ENCODE assay signal across 28 cellular contexts in genomic region chr10:109937460-109937859, GRCh38. TPM values are rescaled to one million over a fixed set of nuclear protein-coding genes. Genes with fewer than 3 reads are reported as not detected.
DNase-seq lines count a peak whose midpoint lies in the region; ATAC-seq, FAIRE-seq and TF ChIP-seq lines count a peak whose summit lies in the region.
"Had no signal": no experiment of that assay in that cellular context is flagged by ENCODE, and none has a peak within 500 bp of the region (broad histone marks: within the 10 kb centered on the region; RNA-seq: fewer than 3 reads in every experiment).

No MANE protein-coding gene starts in this region.

- H3K27ac ChIP-seq in H1 (ENCODE audit: low read depth, low read length): no peak overlapping the region
- H3K27ac ChIP-seq in neural progenitor cell: no peak overlapping the region
- H3K27ac ChIP-seq: 22Rv1 had no signal

- H3K27me3 Mint-ChIP-seq in activated naive CD8-positive, alpha-beta T cell: no peaks in the 10 kb centered on the region
- H3K27me3 Mint-ChIP-seq in activated naive CD8-positive, alpha-beta T cell treated with anti-CD3 and anti-CD28 coated beads, Interleukin-2, amount 50 U/mL, for 24 hours: no peaks in the 10 kb centered on the region
- no peaks in the 10 kb centered on the region for H3K27me3 Mint-ChIP-seq in T-cell
- peaks cover 6% of the 10 kb centered on the region for H3K27me3 Mint-ChIP-seq in neural progenitor cell (ENCODE audit: insufficient read depth, low read depth)
- no peaks in the 10 kb centered on the region for H3K27me3 Mint-ChIP-seq in activated CD8-positive, alpha-beta memory T cell treated with anti-CD3 and anti-CD28 coated beads, Interleukin-2, amount 10 ng/mL, durations not matched to agents 7 days and 5 days

- peak overlapping the region; percentile 20 for H2BK120ac ChIP-seq in H1 (replicated peaks; ENCODE audit: low read depth, low read length)

- 94% methylated on average over 4 of the region's 4 CpGs; no CpG with 5 or more reads in 1 of the 2 experiments for WGBS in H1 (ENCODE audit: extremely low coverage in 1 of 2, insufficient coverage in 1 of 2, insufficient read length in 1 of 2, insufficient replicate concordance in 2 of 2, low coverage in 1 of 2, low lambda C conversion rate in 2 of 2, missing lambda C conversion rate in 1 of 2), 2 experiments

- no peak for TF ChIP-seq EP300 in H1 (IDR thresholded peaks at IDR 0.05; ENCODE audit: borderline replicate concordance in 1 of 2, low read depth in 2 of 2, low read length in 2 of 2)

- no peak for TF ChIP-seq CTCF in H1 (IDR thresholded peaks at IDR 0.05; ENCODE audit: control extremely low read depth in 1 of 3, insufficient read depth in 1 of 3, low read depth in 1 of 3, low read length in 3 of 3)
- no peak for TF ChIP-seq CTCF in neural progenitor cell (IDR thresholded peaks at IDR 0.05)

- peak overlapping the region; percentile 46 for H3K27ac Mint-ChIP-seq in activated naive CD8-positive, alpha-beta T cell
- no peak overlapping the region for H3K27ac Mint-ChIP-seq in activated naive CD8-positive, alpha-beta T cell treated with anti-CD3 and anti-CD28 coated beads, Interleukin-2, amount 50 U/mL, for 24 hours
- H3K27ac Mint-ChIP-seq in T-cell (peak overlapping the region; percentile 31 to 82), neural progenitor cell (peak overlapping the region; percentile 82)
- no peak overlapping the region for H3K27ac Mint-ChIP-seq in activated CD8-positive, alpha-beta memory T cell treated with anti-CD3 and anti-CD28 coated beads, Interleukin-2, amount 10 ng/mL, durations not matched to agents 7 days and 5 days
- H3K27ac Mint-ChIP-seq: CD14-positive monocyte, GM23338, HFFc6 had no signal

- H3K79me2 ChIP-seq in H1 (ENCODE audit: control insufficient read depth in 1 of 2, insufficient read depth in 2 of 2, low read length in 2 of 2) (no peaks in the 10 kb centered on the region), neural progenitor cell (ENCODE audit: low read depth) (no peaks in the 10 kb centered on the region)

- H2BK15ac ChIP-seq in H1 (ENCODE audit: low read length): peak overlapping the region; percentile 34; the same call in 1 of the 2 replicates

- no peak for TF ChIP-seq RAD21 in H1 (IDR thresholded peaks at IDR 0.05 in 1 of 2, conservative IDR thresholded peaks at IDR 0.05 in 1 of 2; ENCODE audit: low read depth in 2 of 2, low read length in 2 of 2)

- no peaks in the 10 kb centered on the region for H3K79me1 ChIP-seq in H1 (ENCODE audit: low read depth, low read length)

- no peak for FAIRE-seq in H1 (lab: Jason Lieb, UNC)
- FAIRE-seq: GM12878, HTR-8/SVneo had no signal

- no peaks in the 10 kb centered on the region for H3K23me2 ChIP-seq in H1 (ENCODE audit: low read depth, low read length)

- no peaks in the 10 kb centered on the region for H3K36me3 Mint-ChIP-seq in activated naive CD8-positive, alpha-beta T cell
- H3K36me3 Mint-ChIP-seq in activated naive CD8-positive, alpha-beta T cell treated with anti-CD3 and anti-CD28 coated beads, Interleukin-2, amount 50 U/mL, for 24 hours (ENCODE audit: low read depth): no peaks in the 10 kb centered on the region
- no peaks in the 10 kb centered on the region for H3K36me3 Mint-ChIP-seq in T-cell
- H3K36me3 Mint-ChIP-seq in neural progenitor cell: no peaks in the 10 kb centered on the region
- H3K36me3 Mint-ChIP-seq in activated CD8-positive, alpha-beta memory T cell treated with anti-CD3 and anti-CD28 coated beads, Interleukin-2, amount 10 ng/mL, durations not matched to agents 7 days and 5 days: no peaks in the 10 kb centered on the region
- H3K36me3 Mint-ChIP-seq: CD14-positive monocyte had no signal

- intact Hi-C loops in Right ventricle myocardium inferior (cut with DNase I): no loop called here

- 0 out of 2 replicates have a peak overlapping the region, but pooled peaks have one; percentile 82 for H2AK5ac ChIP-seq in H1 (ENCODE audit: low read depth, low read length)

- H3K4me2 ChIP-seq in H1 (ENCODE audit: insufficient read depth in 1 of 2, low read depth in 2 of 2, low read length in 2 of 2) (no peak overlapping the region), neural progenitor cell (no peak overlapping the region)
- H3K4me2 ChIP-seq: GM23338 had no signal

- no peak overlapping the region for H2BK5ac ChIP-seq in H1 (ENCODE audit: low read depth, low read length)

- H4K20me1 ChIP-seq in H1 (replicated peaks in 1 of 2; ENCODE audit: control insufficient read depth in 1 of 2, insufficient read depth in 2 of 2, low read length in 2 of 2): no peaks in the 10 kb centered on the region
- no peaks in the 10 kb centered on the region for H4K20me1 ChIP-seq in neural progenitor cell (ENCODE audit: low read depth)

- no peaks in the 10 kb centered on the region for H3K36me3 ChIP-seq in H1 (ENCODE audit: control insufficient read depth in 2 of 4, insufficient read depth in 4 of 4, low read length in 3 of 4)
- no peaks in the 10 kb centered on the region for H3K36me3 ChIP-seq in neural progenitor cell
- H3K36me3 ChIP-seq: BE2C, HAP-1, MG63 had no signal

- POLR2A ChIA-PET in T-cell (lab: Charles Lee): interaction anchor here in 1 of 2 donors (0.6 to 0.8 kb wide), 3 partner anchors 27 to 323 kb away, joined by 3 to 4 read pairs (median 3); no protein-coding TSS in a partner anchor
- POLR2A ChIA-PET in H1 (lab: Charles Lee; ENCODE audit: partially characterized antibody): no interaction called here

- H3K4me3 ChIP-seq in H1 (ENCODE audit: extremely low read depth in 1 of 4, insufficient read depth in 2 of 4, low read depth in 3 of 4, low read length in 4 of 4) (no peak overlapping the region), neural progenitor cell (no peak overlapping the region)
- H3K4me3 ChIP-seq: GM12878, GM23338, HAP-1, MG63 had no signal

- peaks cover 11 to 24% (median 19%) of the 10 kb centered on the region in 4 experiments for H3K4me1 ChIP-seq in H1 (replicated peaks in 1 of 4; ENCODE audit: control insufficient read depth in 3 of 4, insufficient read depth in 4 of 4, low read length in 3 of 4)
- peaks cover 39% of the 10 kb centered on the region for H3K4me1 ChIP-seq in neural progenitor cell
- H3K4me1 ChIP-seq: BE2C, HAP-1 had no signal

- TF ChIP-seq POLR2A in H1 (IDR thresholded peaks at IDR 0.05; ENCODE audit: control extremely low read depth in 1 of 2, low read depth in 2 of 2, low read length in 2 of 2): no peak

- H4K8ac ChIP-seq in H1 (ENCODE audit: extremely low read depth, insufficient read depth, low read length): no peak overlapping the region

- H4K5ac ChIP-seq in H1 (ENCODE audit: insufficient read length, low read depth, low read length): no peak overlapping the region

- CTCF ChIA-PET in T-cell (lab: Charles Lee) (interaction anchor here in 1 of 2 donors (0.7 kb wide), 1 partner anchor 8 kb away, joined by 3 read pairs; no protein-coding TSS in a partner anchor), H1 (lab: Charles Lee; ENCODE audit: partially characterized antibody) (interaction anchor here (0.7 to 4.7 kb wide), 4 partner anchors 20 to 1705 kb away, joined by 3 to 23 read pairs (median 4); no protein-coding TSS in a partner anchor)
- CTCF ChIA-PET in activated CD8-positive, alpha-beta memory T cell treated with anti-CD3 and anti-CD28 coated beads, Interleukin-2, amount 10 ng/mL, durations not matched to agents 7 days and 5 days (lab: Charles Lee): interaction anchor here (0.6 to 1.3 kb wide), 2 partner anchors 11 to 53 kb away, joined by 3 to 7 read pairs; no protein-coding TSS in a partner anchor

- no peak overlapping the region for H3K23ac ChIP-seq in H1 (ENCODE audit: insufficient read length)

- no peak overlapping the region for H3K56ac ChIP-seq in H1 (replicated peaks; ENCODE audit: insufficient read length, low read depth, low read length)

- H4K91ac ChIP-seq in H1 (replicated peaks; ENCODE audit: insufficient read length, low read length): peak overlapping the region; percentile 60

- no peak for ATAC-seq in activated naive CD8-positive, alpha-beta T cell treated with anti-CD3 and anti-CD28 coated beads, Interleukin-2, amount 50 U/mL, for 24 hours
- no peak for ATAC-seq in T-cell (replicated peaks in 1 of 4)
- no peak for ATAC-seq in Right ventricle myocardium inferior
- ATAC-seq in activated CD8-positive, alpha-beta memory T cell treated with anti-CD3 and anti-CD28 coated beads, Interleukin-2, amount 10 ng/mL, durations not matched to agents 7 days and 5 days: no peak
- ATAC-seq: GM12878, GM23338 had no signal

- no peak overlapping the region for H3K4me3 Mint-ChIP-seq in activated naive CD8-positive, alpha-beta T cell
- no peak overlapping the region for H3K4me3 Mint-ChIP-seq in activated naive CD8-positive, alpha-beta T cell treated with anti-CD3 and anti-CD28 coated beads, Interleukin-2, amount 50 U/mL, for 24 hours
- peak overlapping the region in 1 of 3 donors; percentile 51 for H3K4me3 Mint-ChIP-seq in T-cell
- no peak overlapping the region for H3K4me3 Mint-ChIP-seq in neural progenitor cell
- H3K4me3 Mint-ChIP-seq in activated CD8-positive, alpha-beta memory T cell treated with anti-CD3 and anti-CD28 coated beads, Interleukin-2, amount 10 ng/mL, durations not matched to agents 7 days and 5 days: no peak overlapping the region
- H3K4me3 Mint-ChIP-seq: CD14-positive monocyte, GM23338, HFFc6 had no signal

- H3K9me3 Mint-ChIP-seq in activated naive CD8-positive, alpha-beta T cell (ENCODE audit: low read depth): no peaks in the 10 kb centered on the region
- H3K9me3 Mint-ChIP-seq in activated naive CD8-positive, alpha-beta T cell treated with anti-CD3 and anti-CD28 coated beads, Interleukin-2, amount 50 U/mL, for 24 hours: no peaks in the 10 kb centered on the region
- H3K9me3 Mint-ChIP-seq in T-cell: no peaks in the 10 kb centered on the region
- H3K9me3 Mint-ChIP-seq in neural progenitor cell: no peaks in the 10 kb centered on the region
- no peaks in the 10 kb centered on the region for H3K9me3 Mint-ChIP-seq in activated CD8-positive, alpha-beta memory T cell treated with anti-CD3 and anti-CD28 coated beads, Interleukin-2, amount 10 ng/mL, durations not matched to agents 7 days and 5 days (ENCODE audit: low read depth)
- H3K9me3 Mint-ChIP-seq: GM23338, HFFc6 had no signal

- no peak for DNase-seq in activated naive CD8-positive, alpha-beta T cell treated with anti-CD3 and anti-CD28 coated beads, Interleukin-2, amount 50 U/mL, for 24 hours
- DNase-seq in T-cell (no peak), H1 (ENCODE audit: low read depth in 1 of 2, low spot score in 2 of 2) (no peak), neural progenitor cell (ENCODE audit: low spot score) (no peak), Right ventricle myocardium inferior (ENCODE audit: missing footprints) (no peak), NCI-H1105 (lab: John Stamatoyannopoulos, UW) (no peak)
- no peak for DNase-seq in activated CD8-positive, alpha-beta memory T cell treated with anti-CD3 and anti-CD28 coated beads, Interleukin-2, amount 10 ng/mL, durations not matched to agents 7 days and 5 days
- DNase-seq: ACHN, BE2C, COR-L47, DMS79, EL, GDM1, HFFc6, KBM-7, MG63, NCI-H2029, NCI-H446 treated with DMSO at 0.1 percent for 48 hours, NCI-H526, RPMI8226, SHP77 had no signal

- H3K4ac ChIP-seq in H1 (replicated peaks; ENCODE audit: insufficient read length, low read depth, low read length): no peak overlapping the region

- H3K9ac ChIP-seq in H1 (replicated peaks in 1 of 4; ENCODE audit: extremely low read depth in 1 of 4, low read depth in 3 of 4, low read length in 3 of 4): no peak overlapping the region
- H3K9ac ChIP-seq in neural progenitor cell: no peak overlapping the region

- peak overlapping the region; percentile 44; the same call in 1 of the 2 replicates for H3K18ac ChIP-seq in H1 (ENCODE audit: extremely low read depth, low read length)

- peaks cover 71% of the 10 kb centered on the region for H3K4me1 Mint-ChIP-seq in activated naive CD8-positive, alpha-beta T cell (ENCODE audit: low read depth)
- peaks cover 67% of the 10 kb centered on the region for H3K4me1 Mint-ChIP-seq in activated naive CD8-positive, alpha-beta T cell treated with anti-CD3 and anti-CD28 coated beads, Interleukin-2, amount 50 U/mL, for 24 hours
- peaks cover 71 to 81% (median 74%) of the 10 kb centered on the region in 3 donors for H3K4me1 Mint-ChIP-seq in T-cell
- H3K4me1 Mint-ChIP-seq in neural progenitor cell: peaks cover 41% of the 10 kb centered on the region
- H3K4me1 Mint-ChIP-seq in activated CD8-positive, alpha-beta memory T cell treated with anti-CD3 and anti-CD28 coated beads, Interleukin-2, amount 10 ng/mL, durations not matched to agents 7 days and 5 days: peaks cover 33% of the 10 kb centered on the region

- H2AFZ ChIP-seq in H1 (ENCODE audit: low read length) (no peak overlapping the region), neural progenitor cell (replicated peaks) (no peak overlapping the region)
- H2AFZ ChIP-seq: GM23338 had no signal

- H3K27me3 ChIP-seq in H1 (replicated peaks in 1 of 4; ENCODE audit: control insufficient read depth in 3 of 4, extremely low read depth in 1 of 4, insufficient read depth in 3 of 4, low read length in 3 of 4) (no peaks in the 10 kb centered on the region), neural progenitor cell (no peaks in the 10 kb centered on the region)
- H3K27me3 ChIP-seq: BE2C, MG63 had no signal

- H3K9me3 ChIP-seq in H1 (ENCODE audit: insufficient read depth in 2 of 2, low read depth in 1 of 2, low read length in 1 of 2): no peaks in the 10 kb centered on the region
- no peaks in the 10 kb centered on the region for H3K9me3 ChIP-seq in neural progenitor cell (ENCODE audit: low read depth)
- H3K9me3 ChIP-seq: BE2C, HAP-1, MG63 had no signal

- H2BK12ac ChIP-seq in H1 (ENCODE audit: low read depth, low read length): peak overlapping the region; percentile 86

- H3F3A ChIP-seq in neural progenitor cell (ENCODE audit: low read depth): peaks cover 34% of the 10 kb centered on the region

- no peak overlapping the region for H3K14ac ChIP-seq in H1 (ENCODE audit: insufficient read length)

- H2BK20ac ChIP-seq in H1 (ENCODE audit: low read length): peak overlapping the region; percentile 87; the same call in 1 of the 2 replicates

RNA-seq across cellular contexts. Expression of gene XPNPEP1, which starts 14.1 kb away (rescaled TPM):
- 10 to 100 TPM; 40.0 to 63.9 (median 44.6) TPM for total RNA-seq in T-cell
- 49.7 and 61.1 TPM in 2 replicates for total RNA-seq in H1 (2021; fragmentation: NEBNext Ultra II Directional; extraction: Animal tissue kit (Norgen Biotek cat#: 25700))
- 201 TPM in 2 replicates for polyA plus RNA-seq in H1 (2011; rRNA removed)
- polyA plus RNA-seq in H1 (2011; cell fraction: cytosol; rRNA removed): 147 TPM
- polyA plus RNA-seq in H1 (2011; cell fraction: nucleus; rRNA removed): 319 TPM
- polyA plus RNA-seq in H1 (2012, experiment 1 of 2): 47.4 to 54.6 TPM (median 51.3 TPM) in 4 replicates
- polyA plus RNA-seq in H1 (2012, experiment 2 of 2): 26.3 TPM
- polyA plus RNA-seq in H1 (2013, experiment 1 of 2): 35.6 TPM
- 34.4 TPM for polyA plus RNA-seq in H1 (2013, experiment 2 of 2)
- polyA minus RNA-seq in H1 (2011; rRNA and poly(A)+ RNA removed): 329 and 459 TPM in 2 replicates
- 84.0 TPM for polyA minus RNA-seq in H1 (2011; cell fraction: cytosol; rRNA and poly(A)+ RNA removed)
- polyA minus RNA-seq in H1 (2011; cell fraction: nucleus; rRNA and poly(A)+ RNA removed): 113 TPM
- 94.8 and 113 TPM in 2 replicates for total RNA-seq in neural progenitor cell (ENCODE audit: low replicate concordance)
- total RNA-seq in Right ventricle myocardium inferior: 43.6 TPM
- total RNA-seq in activated CD8-positive, alpha-beta memory T cell treated with anti-CD3 and anti-CD28 coated beads, Interleukin-2, amount 10 ng/mL, durations not matched to agents 7 days and 5 days: 10 to 100 TPM; 72.7 to 84.8 TPM

Comparison
In these comparisons a context has a peak if more than half of its experiments do, and no peak if none do; other contexts are left out.
1. H3K27ac Mint-ChIP-seq: peak in activated naive CD8-positive, alpha-beta T cell (single experiment), T-cell (2 of 2) and neural progenitor cell (single experiment); none in activated naive CD8-positive, alpha-beta T cell treated with anti-CD3 and anti-CD28 coated beads, Interleukin-2, amount 50 U/mL, for 24 hours (single experiment) and activated CD8-positive, alpha-beta memory T cell treated with anti-CD3 and anti-CD28 coated beads, Interleukin-2, amount 10 ng/mL, durations not matched to agents 7 days and 5 days (single experiment).